In genomic region chr11:120590472-120590871, GRCh38 we compare ENCODE assay signal across 30 cellular contexts.
DNase-seq lines count a peak whose midpoint lies in the region; ATAC-seq, FAIRE-seq and TF ChIP-seq lines count a peak whose summit lies in the region.
"Had no signal": no experiment of that assay in that cellular context is flagged by ENCODE, and none has a peak within 500 bp of the region (broad histone marks: within the 10 kb centered on the region; RNA-seq: fewer than 3 reads in every experiment).

No MANE protein-coding gene starts in this region.

- H2AK5ac ChIP-seq in mesenchymal stem cell (ENCODE audit: low read length, severe bottlenecking), result no peak overlapping the region

- POLR2A ChIA-PET in K562 (lab: Yijun Ruan, JAX), result interaction anchor here (0.5 kb wide), 1 partner anchor 724 kb away, joined by 3 read pairs; no protein-coding TSS in a partner anchor

- no peak overlapping the region for H3K18ac ChIP-seq in mesenchymal stem cell (ENCODE audit: low read depth in 1 of 2, low read length in 2 of 2)

- H3K36me3 ChIP-seq in K562 (ENCODE audit: control insufficient read depth, insufficient read depth, low read length) (no peaks in the 10 kb centered on the region), mesenchymal stem cell (ENCODE audit: control insufficient read depth in 1 of 2, insufficient read depth in 2 of 2, low read depth in 1 of 2, low read length in 2 of 2) (no peaks in the 10 kb centered on the region)
- H3K36me3 ChIP-seq: BLaER1 treated with 17β-estradiol and CSF1 and Interleukin-3, amounts not matched to agents 10 nM and 100 nM; pancreas; suprapubic skin; upper lobe of left lung had no signal

- H3K23ac ChIP-seq in mesenchymal stem cell (ENCODE audit: low read length in 2 of 2), result no peak overlapping the region

- no peak for TF ChIP-seq POLR2A in K562 (conservative IDR thresholded peaks at IDR 0.05)

- no peak overlapping the region for H3K14ac ChIP-seq in mesenchymal stem cell (ENCODE audit: low read length in 2 of 2)

- H3K27me3 ChIP-seq in K562 (ENCODE audit: control insufficient read depth in 2 of 2, insufficient read depth in 2 of 2, low read length in 2 of 2) (peaks cover 26 to 75% of the 10 kb centered on the region in 2 experiments), mesenchymal stem cell (ENCODE audit: control insufficient read depth in 1 of 2, insufficient read depth in 1 of 2, low read length in 2 of 2) (peaks cover 36 to 50% of the 10 kb centered on the region in 2 experiments)
- H3K27me3 ChIP-seq: pancreas, upper lobe of left lung had no signal

- no peak overlapping the region for H3K4me3 ChIP-seq in K562
- H3K4me3 ChIP-seq in mesenchymal stem cell (ENCODE audit: insufficient read depth in 1 of 2, low read depth in 1 of 2, low read length in 2 of 2), result no peak overlapping the region
- H3K4me3 ChIP-seq: BLaER1 treated with 17β-estradiol and CSF1 and Interleukin-3, amounts not matched to agents 10 nM and 100 nM; pancreas; skin epidermis; suprapubic skin; upper lobe of left lung had no signal

- H4K20me1 ChIP-seq in K562 (replicated peaks; ENCODE audit: control insufficient read depth, insufficient read depth, low read length), result no peaks in the 10 kb centered on the region

- in situ Hi-C loops in G401 (cut with HindIII; ENCODE audit: low sequenced_read_pairs), result no loop called here
- in situ Hi-C loops in K562 (cut with MboI), result no loop called here

- no peaks in the 10 kb centered on the region for H3K79me2 ChIP-seq in K562 (ENCODE audit: control insufficient read depth, insufficient read depth, low read length)

- no peak overlapping the region for H2BK15ac ChIP-seq in mesenchymal stem cell (ENCODE audit: low read depth, poor library complexity, severe bottlenecking)

- H2AFZ ChIP-seq in K562 (ENCODE audit: low read depth, low read length) (no peak overlapping the region), mesenchymal stem cell (ENCODE audit: low read depth, low read length) (no peak overlapping the region)

- no peaks in the 10 kb centered on the region for H3K9me1 ChIP-seq in K562 (ENCODE audit: control insufficient read depth, insufficient read depth, low read length)

- CTCF ChIA-PET in K562 (lab: Yijun Ruan, JAX; ENCODE audit: low intra/inter-chr PET ratio), result no interaction called here

- H3K4me2 ChIP-seq in K562 (ENCODE audit: insufficient read depth, low read length), result no peak overlapping the region
- H3K4me2 ChIP-seq in mesenchymal stem cell (ENCODE audit: low read length, poor library complexity, severe bottlenecking), result no peak overlapping the region
- H3K4me2 ChIP-seq: BLaER1 treated with 17β-estradiol and CSF1 and Interleukin-3, amounts not matched to agents 10 nM and 100 nM had no signal

- no peaks in the 10 kb centered on the region for H3K79me1 ChIP-seq in mesenchymal stem cell (replicated peaks; ENCODE audit: low read length, poor library complexity, severe bottlenecking)

- no peak overlapping the region for H2BK120ac ChIP-seq in mesenchymal stem cell (ENCODE audit: low read depth, low read length)

- TF ChIP-seq RAD21 in K562 (CRISPR knock-in tag; conservative IDR thresholded peaks at IDR 0.05 in 1 of 2, IDR thresholded peaks at IDR 0.05 in 1 of 2), result no peak

- no peak overlapping the region for H4K8ac ChIP-seq in mesenchymal stem cell (ENCODE audit: low read length)

- DNase-seq in G401 (ENCODE audit: low spot score), result peak; percentile 72
- DNase-seq in M059J (ENCODE audit: low read depth), result peak; percentile 36
- DNase-seq in K562 (ENCODE audit: extremely low read depth in 1 of 4, low spot score in 3 of 4), result peak in 1 of 4 experiments; percentile 23
- peak; percentile 6 for DNase-seq in mesenchymal stem cell
- no peak for DNase-seq in stimulated activated CD4-positive, alpha-beta T cell treated with anti-CD3 and anti-CD28 coated beads, Interleukin-4, amount 100 ng/mL, for 4 hours
- no peak for DNase-seq in CD1c-positive myeloid dendritic cell (ENCODE audit: extremely low spot score)
- no peak for DNase-seq in NCI-H2196 treated with DMSO at 0.1 percent for 48 hours (lab: John Stamatoyannopoulos, UW; ENCODE audit: unreplicated experiment)
- DNase-seq: activated CD4-positive, alpha-beta memory T cell treated with anti-CD3 and anti-CD28 coated beads, Interleukin-2, amount 10 ng/mL, durations not matched to agents 7 days and 5 days; activated CD4-positive, CD25-positive, alpha-beta regulatory T cell treated with anti-CD3 and anti-CD28 coated beads, Interleukin-2, amount 50 U/mL, for 72 hours; activated CD8-positive, alpha-beta memory T cell treated with anti-CD3 and anti-CD28 coated beads, Interleukin-2, amount 50 U/mL, for 48 hours; activated naive CD4-positive, alpha-beta T cell treated with anti-CD3 and anti-CD28 coated beads, Interleukin-2, amount 50 U/mL, for 16 hours; H7; hypothalamus; immature natural killer cell; Karpas-422; left colon; NCI-H1436 treated with DMSO at 0.1 percent for 48 hours; NCI-H2107; NCI-H510A treated with DMSO at 0.1 percent for 48 hours; NK-92 treated with Interleukin-12 subunit alpha and Interleukin-12 subunit beta, amount 100 ng/mL, for 24 hours; retina; stimulated activated naive CD4-positive, alpha-beta T cell treated with Interleukin-2 at 50 U/mL for 16 hours; T-helper 17 cell; upper lobe of left lung had no signal

- H3K27ac ChIP-seq in K562 (ENCODE audit: extremely low read depth, low read depth, low read length) (no peak overlapping the region), mesenchymal stem cell (ENCODE audit: low read length, poor library complexity, severe bottlenecking) (no peak overlapping the region)
- H3K27ac ChIP-seq: BLaER1 treated with 17β-estradiol and CSF1 and Interleukin-3, amounts not matched to agents 10 nM and 100 nM; pancreas; skin epidermis; suprapubic skin; upper lobe of left lung had no signal

- H3K4ac ChIP-seq in mesenchymal stem cell (ENCODE audit: low read depth in 1 of 2, low read length in 2 of 2), result no peak overlapping the region

- H3K4me1 ChIP-seq in K562 (replicated peaks in 1 of 2; ENCODE audit: control insufficient read depth in 2 of 2, insufficient read depth in 2 of 2, low read length in 2 of 2) (no peaks in the 10 kb centered on the region), mesenchymal stem cell (ENCODE audit: control insufficient read depth, insufficient read depth, low read depth, low read length) (peaks cover 2% of the 10 kb centered on the region)
- H3K4me1 ChIP-seq: pancreas, suprapubic skin, upper lobe of left lung had no signal

- H3K9me3 ChIP-seq in K562 (replicated peaks; ENCODE audit: control insufficient read depth, insufficient read depth, low read depth, low read length) (no peaks in the 10 kb centered on the region), mesenchymal stem cell (ENCODE audit: control insufficient read depth, low read length) (no peaks in the 10 kb centered on the region)
- H3K9me3 ChIP-seq: BLaER1 treated with 17β-estradiol and CSF1 and Interleukin-3, amounts not matched to agents 10 nM and 100 nM; pancreas; suprapubic skin; upper lobe of left lung had no signal

- intact Hi-C loops in K562 (cut with micrococcal nuclease), result no loop called here

- TF ChIP-seq CTCF in K562 (IDR thresholded peaks at IDR 0.05 in 2 of 3, conservative IDR thresholded peaks at IDR 0.05 in 1 of 3; ENCODE audit: insufficient read depth in 2 of 3, low read depth in 1 of 3, low read length in 3 of 3), result no peak

- 12% methylated on average over 3 of the region's 3 CpGs for WGBS in K562 (ENCODE audit: insufficient coverage, low coverage, missing lambda C conversion rate)
- WGBS in mesenchymal stem cell, result 91% methylated on average over 3 of the region's 3 CpGs

- H2BK5ac ChIP-seq in mesenchymal stem cell (ENCODE audit: low read depth, low read length, poor library complexity, severe bottlenecking), result no peak overlapping the region

- H2BK12ac ChIP-seq in mesenchymal stem cell (ENCODE audit: low read length in 2 of 2), result no peak overlapping the region

- BruUV-seq in K562 (replicated peaks; lab: Mats Ljungman, UMichigan), result no TSS peak

- TF ChIP-seq EP300 in K562 (IDR thresholded peaks at IDR 0.05; ENCODE audit: low read length), result no peak

- FAIRE-seq in K562 (lab: Jason Lieb, UNC), result no peak
- FAIRE-seq: endothelial cell of umbilical vein, pancreas had no signal

- H3K9ac ChIP-seq in K562 (ENCODE audit: insufficient read depth in 1 of 2, low read depth in 2 of 2, low read length in 2 of 2) (no peak overlapping the region), mesenchymal stem cell (ENCODE audit: low read length) (no peak overlapping the region)
- H3K9ac ChIP-seq: BLaER1 treated with 17β-estradiol and CSF1 and Interleukin-3, amounts not matched to agents 10 nM and 100 nM had no signal

- no peak for ATAC-seq in K562
- ATAC-seq: left colon, pancreas, Right ventricle myocardium inferior, T-helper 17 cell had no signal

- no peak overlapping the region for H4K91ac ChIP-seq in mesenchymal stem cell (ENCODE audit: low read length)

TF ChIP-seq in K562, 482 proteins besides CTCF, POLR2A, EP300 and RAD21:
- TF ChIP-seq MAFG (tag; conservative IDR thresholded peaks at IDR 0.05), result peak; percentile 64
- 0 out of 2 replicates have a peak, but pooled peaks have one; percentile 8 for TF ChIP-seq NFE2L1 (tag; IDR thresholded peaks at IDR 0.05; ENCODE audit: borderline replicate concordance, low read depth)
- TF ChIP-seq CBX2 (IDR thresholded peaks at IDR 0.05; ENCODE audit: insufficient read depth, low read length, poor library complexity, severe bottlenecking), result no peak
- peak; percentile 35; the same call in 1 of the 2 replicates for TF ChIP-seq ZNF316 (IDR thresholded peaks at IDR 0.05)
- TF ChIP-seq C11orf30 (IDR thresholded peaks at IDR 0.05; ENCODE audit: low read depth), result peak; percentile 42
- TF ChIP-seq NFE2 (IDR thresholded peaks at IDR 0.05; ENCODE audit: low read depth), result peak; percentile 53
- TF ChIP-seq MAFF (IDR thresholded peaks at IDR 0.05; ENCODE audit: low read length), result peak; percentile 42; the same call in 1 of the 2 replicates
- no peak for TF ChIP-seq NRF1 (conservative IDR thresholded peaks at IDR 0.05 in 1 of 2, IDR thresholded peaks at IDR 0.05 in 1 of 2)
- TF ChIP-seq CHCHD3 (CRISPR knock-in tag; IDR thresholded peaks at IDR 0.05), result no peak
- TF ChIP-seq MAFK (IDR thresholded peaks at IDR 0.05; ENCODE audit: low read length), result peak; percentile 34; the same call in 1 of the 2 replicates

Comparison
In these comparisons a context has a peak if more than half of its experiments do, and no peak if none do; other contexts are left out.
1. DNase-seq: peak in G401 (single experiment), M059J (single experiment) and mesenchymal stem cell (single experiment); none in stimulated activated CD4-positive, alpha-beta T cell treated with anti-CD3 and anti-CD28 coated beads, Interleukin-4, amount 100 ng/mL, for 4 hours (0 of 2), CD1c-positive myeloid dendritic cell (single experiment) and NCI-H2196 treated with DMSO at 0.1 percent for 48 hours (single experiment).